ENCODE assay signal across 24 cellular contexts in the genomic region with DNA sequence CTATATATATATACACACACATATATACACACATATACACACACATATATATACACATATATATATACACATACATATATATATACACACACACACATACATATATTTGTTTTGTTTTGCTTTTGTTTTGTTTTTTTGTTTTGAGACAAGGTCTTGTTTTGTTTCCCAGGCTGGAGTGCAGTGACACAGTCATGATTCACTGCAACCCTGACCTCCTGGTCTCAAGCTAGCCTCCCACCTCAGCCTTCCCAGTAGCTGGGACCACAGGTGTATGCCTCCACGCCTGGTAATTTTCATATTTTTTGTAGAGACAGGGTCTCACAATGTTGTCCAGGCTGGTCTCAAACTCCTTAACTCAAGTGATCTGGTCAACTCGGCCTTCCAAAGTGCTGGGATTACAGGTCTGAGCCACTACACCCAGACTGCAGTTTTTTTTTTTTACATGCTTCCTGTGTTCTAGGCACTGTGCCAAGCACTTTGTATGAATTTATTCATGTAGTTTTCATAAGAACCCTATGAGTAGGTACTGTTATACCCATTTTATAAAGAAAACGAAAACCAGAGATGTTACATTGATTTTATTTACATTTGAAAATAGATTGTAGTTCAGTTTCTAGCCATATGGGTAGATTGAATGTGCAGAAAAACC.
DNase-seq lines count a peak whose midpoint lies in the region; ATAC-seq, FAIRE-seq and TF ChIP-seq lines count a peak whose summit lies in the region.
"Had no signal": no experiment of that assay in that cellular context is flagged by ENCODE, and none has a peak within 500 bp of the region (broad histone marks: within the 10 kb centered on the region; RNA-seq: fewer than 3 reads in every experiment).

No MANE protein-coding gene starts in this region.

- H3K9ac ChIP-seq in endothelial cell of umbilical vein (replicated peaks; ENCODE audit: extremely low read depth, insufficient read depth, low read length) (no peak overlapping the region), Karpas-422 (ENCODE audit: low read length) (no peak overlapping the region)
- H3K9ac ChIP-seq: SK-N-SH had no signal

- dilution Hi-C loops in endothelial cell of umbilical vein (cut with MboI; ENCODE audit: extremely low pct_ligation_motif_present, low sequenced_read_pairs): no loop called here

- peak; percentile 16 for DNase-seq in NCI-H2196 (lab: John Stamatoyannopoulos, UW; ENCODE audit: unreplicated experiment)
- DNase-seq in NCI-H2196 treated with DMSO at 0.1 percent for 48 hours (lab: John Stamatoyannopoulos, UW; ENCODE audit: unreplicated experiment): no peak
- DNase-seq in NCI-H1105 (lab: John Stamatoyannopoulos, UW): peak; percentile 48
- DNase-seq in endothelial cell of umbilical vein (ENCODE audit: low read depth, low spot score): peak; percentile 83
- DNase-seq in pulmonary artery endothelial cell (ENCODE audit: low read depth, low spot score): peak; percentile 45
- no peak for DNase-seq in Karpas-422
- no peak for DNase-seq in activated CD4-positive, alpha-beta T cell treated with anti-CD3 and anti-CD28 coated beads, Interleukin-2, amount 50 U/mL, for 1 hour
- DNase-seq: activated CD4-positive, alpha-beta memory T cell treated with anti-CD3 and anti-CD28 coated beads for 36 hours; activated T-cell treated with anti-CD3 and anti-CD28 coated beads for 4 hours; anterior cingulate cortex; C1 segment of cervical spinal cord; effector memory CD8-positive, alpha-beta T cell; GF-D8; KG1; mucosa of descending colon; NCI-H446; SK-N-SH; stimulated activated CD4-positive, alpha-beta T cell treated with anti-CD3 and anti-CD28 coated beads, Interleukin-4, amount 100 ng/mL, for 1 hour; stimulated activated naive CD8-positive, alpha-beta T cell treated with anti-CD3 and anti-CD28 coated beads, Interleukin-15, Interleukin-2, amounts not matched to agents 100 U/mL and 50 U/mL, for 24 hours; thyroid gland; WERI-Rb-1 had no signal

- H3K27me3 ChIP-seq in endothelial cell of umbilical vein (ENCODE audit: control insufficient read depth in 2 of 2, insufficient read depth in 2 of 2, low read length in 2 of 2) (no peaks in the 10 kb centered on the region), Karpas-422 (ENCODE audit: low read length) (no peaks in the 10 kb centered on the region)
- H3K27me3 ChIP-seq: thyroid gland had no signal

- no peak for ATAC-seq in GM21619 (IDR thresholded peaks at IDR 0.05; ENCODE audit: unreplicated experiment)
- ATAC-seq: effector memory CD8-positive, alpha-beta T cell; GM12878; mucosa of descending colon; stimulated activated naive CD8-positive, alpha-beta T cell treated with anti-CD3 and anti-CD28 coated beads, Interleukin-15, Interleukin-2, amounts not matched to agents 100 U/mL and 50 U/mL, for 24 hours had no signal

- H4K20me1 ChIP-seq in endothelial cell of umbilical vein (replicated peaks; ENCODE audit: control insufficient read depth, extremely low read depth, insufficient read depth, low read length) (no peaks in the 10 kb centered on the region), Karpas-422 (ENCODE audit: insufficient read depth, low read depth, low read length) (no peaks in the 10 kb centered on the region)

- peaks cover 25% of the 10 kb centered on the region for H3K79me2 ChIP-seq in endothelial cell of umbilical vein (ENCODE audit: control insufficient read depth, insufficient read depth, low read length)
- H3K79me2 ChIP-seq in Karpas-422 (ENCODE audit: low read length): no peaks in the 10 kb centered on the region

- no peaks in the 10 kb centered on the region for H3K9me1 ChIP-seq in endothelial cell of umbilical vein (replicated peaks; ENCODE audit: control insufficient read depth, extremely low read depth, insufficient read depth, low read length)

- peak; percentile 75 for FAIRE-seq in endothelial cell of umbilical vein (lab: Jason Lieb, UNC)
- FAIRE-seq: GM12878 had no signal

- H3K4me3 ChIP-seq in endothelial cell of umbilical vein (replicated peaks in 1 of 3; ENCODE audit: insufficient read depth in 1 of 3, low read depth in 1 of 3, low read length in 3 of 3): no peak overlapping the region
- no peak overlapping the region for H3K4me3 ChIP-seq in Karpas-422 (ENCODE audit: low read length)
- H3K4me3 ChIP-seq: GM12878, mucosa of descending colon, smooth muscle cell, thyroid gland had no signal

- H3K27ac ChIP-seq in endothelial cell of umbilical vein (ENCODE audit: insufficient read depth, low read depth, low read length) (peak overlapping the region; percentile 48), Karpas-422 (ENCODE audit: low read length) (no peak overlapping the region)
- H3K27ac ChIP-seq: thyroid gland, WERI-Rb-1 had no signal

- no peak for TF ChIP-seq CTCF in endothelial cell of umbilical vein (IDR thresholded peaks at IDR 0.05; ENCODE audit: extremely low read depth in 1 of 2, insufficient read depth in 1 of 2, low read depth in 1 of 2, low read length in 2 of 2)

- H3K36me3 ChIP-seq in endothelial cell of umbilical vein (ENCODE audit: control insufficient read depth in 2 of 2, extremely low read depth in 1 of 2, insufficient read depth in 2 of 2, low read length in 2 of 2) (no peaks in the 10 kb centered on the region), Karpas-422 (ENCODE audit: insufficient read depth, low read length) (no peaks in the 10 kb centered on the region)
- H3K36me3 ChIP-seq: thyroid gland, WERI-Rb-1 had no signal

- intact Hi-C loops in endothelial cell of umbilical vein (cut with micrococcal nuclease): no loop called here

- H2AFZ ChIP-seq in endothelial cell of umbilical vein (ENCODE audit: low read depth, low read length) (no peak overlapping the region), Karpas-422 (ENCODE audit: low read length) (no peak overlapping the region)

- CTCF ChIA-PET in endothelial cell of umbilical vein (lab: Charles Lee): no interaction called here

- no peak for TF ChIP-seq POLR2A in endothelial cell of umbilical vein (IDR thresholded peaks at IDR 0.05; ENCODE audit: low read depth, low read length)

- BruUV-seq in endothelial cell of umbilical vein (replicated peaks; lab: Mats Ljungman, UMichigan): no TSS peak

- POLR2A ChIA-PET in endothelial cell of umbilical vein (lab: Charles Lee): no interaction called here

- no peaks in the 10 kb centered on the region for H3K9me2 ChIP-seq in Karpas-422 (replicated peaks; ENCODE audit: insufficient read depth, low read length)
- H3K9me2 ChIP-seq: SK-N-SH had no signal

- H3K4me1 ChIP-seq in endothelial cell of umbilical vein (ENCODE audit: control insufficient read depth, extremely low read depth, insufficient read depth, low read length) (peaks cover 4% of the 10 kb centered on the region), Karpas-422 (ENCODE audit: low read length) (no peaks in the 10 kb centered on the region)

- no peaks in the 10 kb centered on the region for H3K9me3 ChIP-seq in endothelial cell of umbilical vein (replicated peaks; ENCODE audit: control insufficient read depth, insufficient read depth, low read length)
- no peaks in the 10 kb centered on the region for H3K9me3 ChIP-seq in Karpas-422 (ENCODE audit: low read length)
- H3K9me3 ChIP-seq: mucosa of descending colon, SK-N-SH, thyroid gland had no signal

- H3K4me2 ChIP-seq in endothelial cell of umbilical vein (ENCODE audit: insufficient read depth, low read length) (peak overlapping the region; percentile 2), Karpas-422 (ENCODE audit: low read depth, low read length, poor library complexity, severe bottlenecking) (no peak overlapping the region)
- H3K4me2 ChIP-seq: SK-N-SH, smooth muscle cell had no signal

TF ChIP-seq in endothelial cell of umbilical vein, 7 proteins besides CTCF, POLR2A, EP300 and RAD21:
- TF ChIP-seq FOS (IDR thresholded peaks at IDR 0.05; ENCODE audit: borderline replicate concordance, insufficient read depth, low read length) (peak; percentile 67), MYC (IDR thresholded peaks at IDR 0.05; ENCODE audit: low read depth, low read length) (no peak)

Comparison
In these comparisons a context has a peak if more than half of its experiments do, and no peak if none do; other contexts are left out.
1. DNase-seq: peak in NCI-H2196 (single experiment), NCI-H1105 (single experiment), endothelial cell of umbilical vein (single experiment) and pulmonary artery endothelial cell (single experiment); none in NCI-H2196 treated with DMSO at 0.1 percent for 48 hours (single experiment), Karpas-422 (single experiment) and activated CD4-positive, alpha-beta T cell treated with anti-CD3 and anti-CD28 coated beads, Interleukin-2, amount 50 U/mL, for 1 hour (single experiment).